ENCODE assay signal across 24 cellular contexts in genomic region chr11:126025822-126026221, GRCh38. TPM values are rescaled to one million over a fixed set of nuclear protein-coding genes. Genes with fewer than 3 reads are reported as not detected.
A peak's percentile ranks its signal among the peaks of the same experiment; 100 is the strongest.
DNase-seq lines count a peak whose midpoint lies in the region; ATAC-seq and TF ChIP-seq lines count a peak whose summit lies in the region.
"Had no signal": no experiment of that assay in that cellular context is flagged by ENCODE, and none has a peak within 500 bp of the region (broad histone marks: within the 10 kb centered on the region; RNA-seq: fewer than 3 reads in every experiment).

No MANE protein-coding gene starts in this region.

- H3K36me3 ChIP-seq in HEK293 (ENCODE audit: control insufficient read depth in 2 of 2, insufficient read depth in 1 of 2, low read length in 2 of 2) (peaks cover 4% of the 10 kb centered on the region in 2 experiments; a peak in 1 of 3 replicates), rectal smooth muscle tissue (ENCODE audit: control insufficient read depth, insufficient read depth, low read length) (no peaks in the 10 kb centered on the region), thyroid gland (peaks cover 0 to 4% of the 10 kb centered on the region in 2 donors), brain microvascular endothelial cell (replicated peaks) (no peaks in the 10 kb centered on the region)
- H3K36me3 ChIP-seq: BLaER1 treated with 17β-estradiol and CSF1 and Interleukin-3, amounts not matched to agents 10 nM and 100 nM had no signal

- no peak overlapping the region for H3K4me3 ChIP-seq in HEK293 (ENCODE audit: low read depth, low read length)
- no peak overlapping the region for H3K4me3 ChIP-seq in rectal smooth muscle tissue (ENCODE audit: low read length)
- no peak overlapping the region for H3K4me3 ChIP-seq in thyroid gland (replicated peaks in 1 of 3)
- H3K4me3 ChIP-seq in brain microvascular endothelial cell (ENCODE audit: low read depth, low read length), result no peak overlapping the region
- H3K4me3 ChIP-seq: BLaER1 treated with 17β-estradiol and CSF1 and Interleukin-3, amounts not matched to agents 10 nM and 100 nM; GM12878 had no signal

- peaks cover 37% of the 10 kb centered on the region for H3K4me1 Mint-ChIP-seq in endothelial cell (ENCODE audit: unreplicated experiment)
- H3K4me1 Mint-ChIP-seq: B cell had no signal

- 51 to 100% methylated on average over 1 of the region's 1 CpG for WGBS in thyroid gland, 2 donors

- no peak for ATAC-seq in GM19463 (IDR thresholded peaks at IDR 0.05; ENCODE audit: unreplicated experiment)
- ATAC-seq: CD8-positive, alpha-beta T cell; GM12878 had no signal

- in situ Hi-C loops in brain microvascular endothelial cell (cut with HindIII; ENCODE audit: low pct_ligation_motif_present, low sequenced_read_pairs), result no loop called here

- no peak overlapping the region for H3K27ac ChIP-seq in HEK293 (ENCODE audit: extremely low read depth, low read depth, low read length)
- peak overlapping the region; percentile 40 for H3K27ac ChIP-seq in rectal smooth muscle tissue (ENCODE audit: low read depth, low read length)
- peak overlapping the region in 2 of 3 donors; percentile 4 to 67 for H3K27ac ChIP-seq in thyroid gland
- H3K27ac ChIP-seq in brain microvascular endothelial cell, result no peak overlapping the region
- H3K27ac ChIP-seq: BLaER1 treated with 17β-estradiol and CSF1 and Interleukin-3, amounts not matched to agents 10 nM and 100 nM; C4-2B had no signal

- H3K9me3 ChIP-seq in HEK293 (ENCODE audit: control insufficient read depth, insufficient read depth, low read depth, low read length), result no peaks in the 10 kb centered on the region
- H3K9me3 ChIP-seq in thyroid gland, result no peaks in the 10 kb centered on the region
- H3K9me3 ChIP-seq: BLaER1 treated with 17β-estradiol and CSF1 and Interleukin-3, amounts not matched to agents 10 nM and 100 nM; Caco-2 had no signal

- TF ChIP-seq CTCF in HEK293 (tag by site-specific recombination; IDR thresholded peaks at IDR 0.05) (no peak), endothelial cell (IDR thresholded peaks at IDR 0.05; ENCODE audit: unreplicated experiment) (no peak), thyroid gland (IDR thresholded peaks at IDR 0.05) (no peak), brain microvascular endothelial cell (IDR thresholded peaks at IDR 0.05; ENCODE audit: low read depth, low read length, missing control alignments) (no peak)

- H3K36me3 Mint-ChIP-seq in endothelial cell (ENCODE audit: low read depth, unreplicated experiment), result no peaks in the 10 kb centered on the region

- POLR2A ChIA-PET in HEK293 (lab: Yijun Ruan, JAX), result no interaction called here

- H3K4me1 ChIP-seq in HEK293 (ENCODE audit: control insufficient read depth, insufficient read depth, low read length) (peaks cover 5% of the 10 kb centered on the region; the same call in 1 of the 2 replicates), rectal smooth muscle tissue (ENCODE audit: control insufficient read depth, insufficient read depth, low read length) (peaks cover 42% of the 10 kb centered on the region), thyroid gland (peaks cover 29 to 31% of the 10 kb centered on the region in 2 donors)
- H3K4me1 ChIP-seq: BLaER1 treated with 17β-estradiol and CSF1 and Interleukin-3, amounts not matched to agents 10 nM and 100 nM; Caco-2 had no signal

- CTCF ChIA-PET in HEK293 (lab: Yijun Ruan, JAX), result interaction anchor here (0.7 to 1.1 kb wide), 2 partner anchors 10 to 103 kb away, joined by 3 read pairs; no protein-coding TSS in a partner anchor

- intact Hi-C loops in thyroid gland (cut with DNase I), result no loop called here

- peaks cover 2% of the 10 kb centered on the region for H3K27me3 Mint-ChIP-seq in endothelial cell (ENCODE audit: unreplicated experiment)

- TF ChIP-seq POLR2A in thyroid gland (IDR thresholded peaks at IDR 0.05), result no peak

- H3K27ac Mint-ChIP-seq in endothelial cell (ENCODE audit: unreplicated experiment), result peak overlapping the region; percentile 94
- H3K27ac Mint-ChIP-seq: B cell; CD4-positive, alpha-beta T cell; CD8-positive, alpha-beta T cell had no signal

- no peaks in the 10 kb centered on the region for H3K27me3 ChIP-seq in rectal smooth muscle tissue (ENCODE audit: control insufficient read depth, insufficient read depth, low read length)
- no peaks in the 10 kb centered on the region for H3K27me3 ChIP-seq in thyroid gland
- no peaks in the 10 kb centered on the region for H3K27me3 ChIP-seq in brain microvascular endothelial cell (replicated peaks)
- H3K27me3 ChIP-seq: BLaER1 treated with 17β-estradiol and CSF1 and Interleukin-3, amounts not matched to agents 10 nM and 100 nM had no signal

- no peak overlapping the region for H3K4me3 Mint-ChIP-seq in endothelial cell (ENCODE audit: unreplicated experiment)
- H3K4me3 Mint-ChIP-seq: B cell; CD4-positive, alpha-beta T cell; CD8-positive, alpha-beta T cell had no signal

- H3K9me3 Mint-ChIP-seq in endothelial cell (ENCODE audit: unreplicated experiment), result no peaks in the 10 kb centered on the region
- H3K9me3 Mint-ChIP-seq: CD4-positive, alpha-beta T cell; CD8-positive, alpha-beta T cell had no signal

- no peak for DNase-seq in endothelial cell (ENCODE audit: low spot score)
- no peak for DNase-seq in thyroid gland
- no peak for DNase-seq in brain microvascular endothelial cell
- DNase-seq in stimulated activated CD4-positive, alpha-beta T cell treated with anti-CD3 and anti-CD28 coated beads, Interleukin-15, amount 100 ng/mL, for 24 hours, result no peak
- DNase-seq: 8988T; ACHN; Caco-2; Calu3; CD4-positive, alpha-beta T cell; CD8-positive, alpha-beta T cell; DMS 273 treated with DMSO at 0.1 percent for 48 hours; DMS153; DMS53; DMS79; DND-41; EL; GDM1 had no signal

- H3K9ac ChIP-seq in rectal smooth muscle tissue (ENCODE audit: low read length), result no peak overlapping the region
- H3K9ac ChIP-seq: BLaER1 treated with 17β-estradiol and CSF1 and Interleukin-3, amounts not matched to agents 10 nM and 100 nM had no signal

TF ChIP-seq in HEK293, 187 proteins besides CTCF, POLR2A, EP300 and RAD21 (continues in another document):
- TF ChIP-seq REPIN1 (tag by site-specific recombination; IDR thresholded peaks at IDR 0.05; ENCODE audit: low read depth) (no peak), BCL11A (tag by site-specific recombination; IDR thresholded peaks at IDR 0.05; ENCODE audit: low read depth) (no peak), ZNF629 (tag by site-specific recombination; IDR thresholded peaks at IDR 0.05) (0 out of 2 replicates have a peak, but pooled peaks have one; percentile 24), ELK4 (IDR thresholded peaks at IDR 0.05; ENCODE audit: borderline replicate concordance, low read depth, low read length) (no peak), ZNF830 (tag by site-specific recombination; IDR thresholded peaks at IDR 0.05; ENCODE audit: low read depth) (no peak), ZNF140 (tag by site-specific recombination; IDR thresholded peaks at IDR 0.05) (no peak), SP3 (tag by site-specific recombination; IDR thresholded peaks at IDR 0.05) (no peak), ZNF169 (tag by site-specific recombination; IDR thresholded peaks at IDR 0.05) (no peak), REST (tag by site-specific recombination; IDR thresholded peaks at IDR 0.05) (no peak), ZNF48 (tag by site-specific recombination; IDR thresholded peaks at IDR 0.05) (no peak), OVOL3 (tag by site-specific recombination; IDR thresholded peaks at IDR 0.05) (no peak)
- TF ChIP-seq, protein P1, sequence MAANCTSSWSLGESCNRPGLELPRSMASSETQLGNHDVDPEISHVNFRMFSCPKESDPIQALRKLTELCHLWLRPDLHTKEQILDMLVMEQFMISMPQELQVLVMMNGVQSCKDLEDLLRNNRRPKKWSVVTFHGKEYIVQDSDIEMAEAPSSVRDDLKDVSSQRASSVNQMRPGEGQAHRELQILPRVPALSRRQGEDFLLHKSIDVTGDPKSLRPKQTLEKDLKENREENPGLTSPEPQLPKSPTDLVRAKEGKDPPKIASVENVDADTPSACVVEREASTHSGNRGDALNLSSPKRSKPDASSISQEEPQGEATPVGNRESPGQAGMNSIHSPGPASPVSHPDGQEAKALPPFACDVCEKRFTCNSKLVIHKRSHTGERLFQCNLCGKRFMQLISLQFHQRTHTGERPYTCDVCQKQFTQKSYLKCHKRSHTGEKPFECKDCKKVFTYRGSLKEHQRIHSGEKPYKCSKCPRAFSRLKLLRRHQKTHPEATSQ (tag by site-specific recombination; IDR thresholded peaks at IDR 0.05), result no peak

RNA-seq across cellular contexts. Expression of gene CDON, which starts 36.8 kb away (rescaled TPM):
- total RNA-seq in endothelial cell (ENCODE audit: unreplicated experiment) (25.2 TPM), thyroid gland (100 to 1,000 TPM in 2 of 4 donors, 10 to 100 TPM in 2; 75.8 to 168 (median 108) TPM)
- total RNA-seq: B cell had no signal

Comparison
In these comparisons a context has a peak if more than half of its experiments do, and no peak if none do; other contexts are left out.
1. H3K27ac ChIP-seq: peak in rectal smooth muscle tissue (single experiment) and thyroid gland (2 of 3); none in HEK293 (single experiment) and brain microvascular endothelial cell (single experiment).